In the genomic region with DNA sequence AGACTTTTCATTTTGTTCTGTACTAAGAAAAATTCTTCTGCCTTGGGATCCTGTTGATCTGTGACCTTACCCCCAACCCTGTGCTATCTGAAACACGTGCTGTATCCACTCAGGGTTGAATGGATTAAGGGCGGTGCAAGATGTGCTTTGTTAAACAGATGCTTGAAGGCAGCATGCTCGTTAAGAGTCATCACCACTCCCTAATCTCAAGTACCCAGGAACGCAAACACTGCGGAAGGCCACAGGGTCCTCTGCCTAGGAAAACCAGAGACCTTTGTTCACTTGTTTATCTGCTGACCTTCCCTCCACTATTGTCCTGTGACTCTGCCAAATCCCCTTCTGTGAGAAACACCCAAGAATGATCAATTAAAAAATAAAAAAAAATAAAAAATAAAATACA, we compare ENCODE assay signal across 14 cellular contexts. TPM values are rescaled to one million over a fixed set of nuclear protein-coding genes. Genes with fewer than 3 reads are reported as not detected.
DNase-seq lines count a peak whose midpoint lies in the region; ATAC-seq, FAIRE-seq and TF ChIP-seq lines count a peak whose summit lies in the region.
"Not testable (repeated sequence)": the region's sequence is repeated elsewhere in the genome, so short reads cannot be mapped to it uniquely, and the experiment has no call there.
"Had no signal": no experiment of that assay in that cellular context is flagged by ENCODE, and none has a peak within 500 bp of the region (broad histone marks: within the 10 kb centered on the region; RNA-seq: fewer than 3 reads in every experiment).

No MANE protein-coding gene starts in this region.

- in situ Hi-C loops in K562 (cut with MboI) = not testable (repeated sequence)

- not testable (repeated sequence) for H3K4me1 ChIP-seq in K562 (replicated peaks in 1 of 2; ENCODE audit: control insufficient read depth in 2 of 2, insufficient read depth in 2 of 2, low read length in 2 of 2)

- H3K79me2 ChIP-seq in K562 (ENCODE audit: control insufficient read depth, insufficient read depth, low read length) = not testable (repeated sequence)

- not testable (repeated sequence) for TF ChIP-seq POLR2A in K562 (conservative IDR thresholded peaks at IDR 0.05)

- WGBS in K562 (ENCODE audit: insufficient coverage, low coverage, missing lambda C conversion rate) = 0% methylated on average over 3 of the region's 5 CpGs

- H3K9me1 ChIP-seq in K562 (ENCODE audit: control insufficient read depth, insufficient read depth, low read length) = not testable (repeated sequence)

- H3K4me2 ChIP-seq in K562 (ENCODE audit: insufficient read depth, low read length) = not testable (repeated sequence)

- ATAC-seq in K562 = not testable (repeated sequence)

- TF ChIP-seq EP300 in K562 (IDR thresholded peaks at IDR 0.05; ENCODE audit: low read length) = not testable (repeated sequence)

- not testable (repeated sequence) for H3K9ac ChIP-seq in K562 (ENCODE audit: insufficient read depth in 1 of 2, low read depth in 2 of 2, low read length in 2 of 2)

- H3K27ac ChIP-seq in K562 (ENCODE audit: extremely low read depth, low read depth, low read length) = not testable (repeated sequence)

- H3K27me3 ChIP-seq in K562 (ENCODE audit: control insufficient read depth in 2 of 2, insufficient read depth in 2 of 2, low read length in 2 of 2) = not testable (repeated sequence)

- peak; percentile 8 for DNase-seq in COLO668 (lab: John Stamatoyannopoulos, UW; ENCODE audit: unreplicated experiment)
- peak; percentile 2 for DNase-seq in DMS79 (lab: John Stamatoyannopoulos, UW)
- DNase-seq in NCI-H1417 (lab: John Stamatoyannopoulos, UW) = peak in 2 of 3 experiments; percentile 5
- peak; percentile 50 for DNase-seq in NCI-H524 treated with DMSO at 0.1 percent for 48 hours (lab: John Stamatoyannopoulos, UW)
- DNase-seq in NCI-H82 treated with DMSO at 0.1 percent for 48 hours (lab: John Stamatoyannopoulos, UW; ENCODE audit: unreplicated experiment) = peak; percentile 45
- DNase-seq in K562 (ENCODE audit: extremely low read depth in 1 of 4, low spot score in 3 of 4) = peak in 1 of 4 experiments; percentile 30

- not testable (repeated sequence) for TF ChIP-seq CTCF in K562 (IDR thresholded peaks at IDR 0.05 in 2 of 3, conservative IDR thresholded peaks at IDR 0.05 in 1 of 3; ENCODE audit: insufficient read depth in 2 of 3, low read depth in 1 of 3, low read length in 3 of 3)

- BruUV-seq in K562 (replicated peaks; lab: Mats Ljungman, UMichigan) = not testable (repeated sequence)

- H2AFZ ChIP-seq in K562 (ENCODE audit: low read depth, low read length) = not testable (repeated sequence)

- not testable (repeated sequence) for H3K4me3 ChIP-seq in K562

- H4K20me1 ChIP-seq in K562 (replicated peaks; ENCODE audit: control insufficient read depth, insufficient read depth, low read length) = not testable (repeated sequence)

- not testable (repeated sequence) for TF ChIP-seq RAD21 in K562 (CRISPR knock-in tag; conservative IDR thresholded peaks at IDR 0.05 in 1 of 2, IDR thresholded peaks at IDR 0.05 in 1 of 2)

- not testable (repeated sequence) for H3K9me3 ChIP-seq in K562 (replicated peaks; ENCODE audit: control insufficient read depth, insufficient read depth, low read depth, low read length)

- not testable (repeated sequence) for H3K36me3 ChIP-seq in K562 (ENCODE audit: control insufficient read depth, insufficient read depth, low read length)

- FAIRE-seq in K562 (lab: Jason Lieb, UNC) = not testable (repeated sequence)

- POLR2A ChIA-PET in K562 (lab: Yijun Ruan, JAX) = interaction anchor here (1.2 kb wide), 1 partner anchor 13 kb away, joined by 3 read pairs; the partner anchor contains the start of gene CCDC124

- CTCF ChIA-PET in K562 (lab: Yijun Ruan, JAX; ENCODE audit: low intra/inter-chr PET ratio) = not testable (repeated sequence)

- intact Hi-C loops in K562 (cut with micrococcal nuclease) = not testable (repeated sequence)

TF ChIP-seq in K562, 482 proteins besides CTCF, POLR2A, EP300 and RAD21 (continues in another document):
- TF ChIP-seq TRIM24 (IDR thresholded peaks at IDR 0.05) (0 out of 4 replicates have a peak, but pooled peaks of 1 of the 2 experiments have one; percentile 29), CBFA2T3 (IDR thresholded peaks at IDR 0.05) (peak; percentile 78), ARID1B (IDR thresholded peaks at IDR 0.05) (peak; percentile 29; the same call in 1 of the 2 replicates), TCF3 (CRISPR knock-in tag; IDR thresholded peaks at IDR 0.05) (peak; percentile 21; the same call in 1 of the 2 replicates)

RNA-seq across cellular contexts. Expression of gene CCDC124, which starts 13.7 kb away (rescaled TPM):
- total RNA-seq in K562 (2011; cell fraction: chromatin; rRNA removed; ENCODE audit: low replicate concordance) = 16.5 and 44.8 TPM in 2 replicates
- 48.6 and 53.7 TPM in 2 replicates for total RNA-seq in K562 (2011; cell fraction: nucleolus; rRNA removed)
- 28.2 and 35.4 TPM in 2 replicates for total RNA-seq in K562 (2011; cell fraction: nucleoplasm; rRNA removed)
- total RNA-seq in K562 (2014; rRNA removed) (150 and 197 TPM in 2 replicates), K562 (2014; rRNA removed; fragmentation: Illumina TruSeq; extraction: Trizol) (4.1 and 5.8 TPM in 2 replicates), K562 (2015; rRNA removed; fragmentation: Illumina TruSeq; extraction: Trizol) (38.5 and 40.5 TPM in 2 replicates), K562 (2021) (145 and 149 TPM in 2 replicates)
- polyA plus RNA-seq in K562 (2011; rRNA removed) (38.0 and 40.1 TPM in 2 replicates), K562 (2014; fragmentation: Illumina TruSeq; extraction: Trizol) (28.1 and 97.0 TPM in 2 replicates), K562 (2014; fragmentation: Nextera tagmentation; extraction: Ambion mirVana) (10 to 100 TPM in 1 of 2 experiments, 1 to 10 TPM in 1; 6.6 to 19.4 TPM), K562 (2014; rRNA removed) (213 and 234 TPM in 2 replicates)
- 63.8 and 189 TPM in 2 replicates for polyA plus RNA-seq in K562 (2011; cell fraction: cytosol; rRNA removed)
- polyA plus RNA-seq in K562 (2011; cell fraction: nucleus; rRNA removed) = 31.4 and 62.8 TPM in 2 replicates
- 66.3 and 130 TPM in 2 replicates for polyA plus RNA-seq in K562 (2012)
- 7.0 and 9.2 TPM in 2 replicates for polyA minus RNA-seq in K562 (2011; rRNA and poly(A)+ RNA removed)
- 24.4 and 37.9 TPM in 2 replicates for polyA minus RNA-seq in K562 (2011; cell fraction: cytosol; rRNA and poly(A)+ RNA removed)
- 10.2 and 13.8 TPM in 2 replicates for polyA minus RNA-seq in K562 (2011; cell fraction: nucleus; rRNA and poly(A)+ RNA removed)

RNA-seq across cellular contexts. Expression of gene SLC5A5, which starts 47.4 kb away (rescaled TPM):
- total RNA-seq in K562 (2011; cell fraction: chromatin; rRNA removed; ENCODE audit: low replicate concordance) = 0.21 and 0.37 TPM in 2 replicates
- 0.39 and 0.50 TPM in 2 replicates for total RNA-seq in K562 (2011; cell fraction: nucleolus; rRNA removed)
- 0.29 and 0.38 TPM in 2 replicates for total RNA-seq in K562 (2011; cell fraction: nucleoplasm; rRNA removed)
- total RNA-seq in K562 (2014; rRNA removed) = 0.33 and 0.73 TPM in 2 replicates
- total RNA-seq in K562 (2014; rRNA removed; fragmentation: Illumina TruSeq; extraction: Trizol) = 0.13 and 0.18 TPM in 2 replicates
- total RNA-seq in K562 (2015; rRNA removed; fragmentation: Illumina TruSeq; extraction: Trizol) = 0.11 and 0.29 TPM in 2 replicates
- total RNA-seq in K562 (2021) = 0.25 and 0.29 TPM in 2 replicates
- 0.05 and 0.20 TPM in 2 replicates for polyA plus RNA-seq in K562 (2011; rRNA removed)
- 0.15 and 0.60 TPM in 2 replicates for polyA plus RNA-seq in K562 (2011; cell fraction: cytosol; rRNA removed)
- polyA plus RNA-seq in K562 (2011; cell fraction: nucleus; rRNA removed) = 0.08 and 0.18 TPM in 2 replicates
- polyA plus RNA-seq in K562 (2012) = 0.13 TPM in 1 of 2 replicates, not detected in the other
- polyA plus RNA-seq in K562 (2014; fragmentation: Illumina TruSeq; extraction: Trizol) = 0.21 and 0.29 TPM in 2 replicates
- under 1 TPM; 0.10 to 0.23 TPM for polyA plus RNA-seq in K562 (2014; fragmentation: Nextera tagmentation; extraction: Ambion mirVana)
- 0.09 and 0.38 TPM in 2 replicates for polyA plus RNA-seq in K562 (2014; rRNA removed)
- 0.15 and 0.32 TPM in 2 replicates for polyA minus RNA-seq in K562 (2011; rRNA and poly(A)+ RNA removed)
- polyA minus RNA-seq in K562 (2011; cell fraction: cytosol; rRNA and poly(A)+ RNA removed) = 0.86 TPM in 1 of 2 replicates, not detected in the other
- 0.13 TPM in 1 of 2 replicates, not detected in the other for polyA minus RNA-seq in K562 (2011; cell fraction: nucleus; rRNA and poly(A)+ RNA removed)
- total RNA-seq: Calu3, Daoy, H4, HFFc6 had no signal
- polyA plus RNA-seq: AG04450 had no signal

RNA-seq across cellular contexts. Expression of gene KCNN1, which starts 47.8 kb away (rescaled TPM):
- total RNA-seq in K562 (2011; cell fraction: chromatin; rRNA removed; ENCODE audit: low replicate concordance) = 1.2 and 3.6 TPM in 2 replicates
- 2.8 TPM in 2 replicates for total RNA-seq in K562 (2011; cell fraction: nucleolus; rRNA removed)
- 1.5 and 2.7 TPM in 2 replicates for total RNA-seq in K562 (2011; cell fraction: nucleoplasm; rRNA removed)
- total RNA-seq in K562 (2014; rRNA removed) (1.4 and 5.2 TPM in 2 replicates), K562 (2014; rRNA removed; fragmentation: Illumina TruSeq; extraction: Trizol) (0.22 and 0.33 TPM in 2 replicates), K562 (2015; rRNA removed; fragmentation: Illumina TruSeq; extraction: Trizol) (0.72 and 0.98 TPM in 2 replicates), K562 (2021) (4.7 and 6.2 TPM in 2 replicates)
- polyA plus RNA-seq in K562 (2011; rRNA removed) (1.4 and 2.9 TPM in 2 replicates), K562 (2014; fragmentation: Illumina TruSeq; extraction: Trizol) (0.25 and 1.1 TPM in 2 replicates), K562 (2014; fragmentation: Nextera tagmentation; extraction: Ambion mirVana) (under 1 TPM; 0.01 to 0.04 TPM), K562 (2014; rRNA removed) (1.3 and 3.2 TPM in 2 replicates)
- polyA plus RNA-seq in K562 (2011; cell fraction: cytosol; rRNA removed) = 4.5 and 7.9 TPM in 2 replicates
- polyA plus RNA-seq in K562 (2011; cell fraction: nucleus; rRNA removed) = 2.2 and 3.5 TPM in 2 replicates
- polyA plus RNA-seq in K562 (2012) = 2.7 and 5.0 TPM in 2 replicates
- polyA minus RNA-seq in K562 (2011; rRNA and poly(A)+ RNA removed) = 1.2 and 1.5 TPM in 2 replicates
- 3.6 and 4.8 TPM in 2 replicates for polyA minus RNA-seq in K562 (2011; cell fraction: cytosol; rRNA and poly(A)+ RNA removed)
- polyA minus RNA-seq in K562 (2011; cell fraction: nucleus; rRNA and poly(A)+ RNA removed) = 2.2 and 2.4 TPM in 2 replicates
- total RNA-seq: B cell; Calu3; CD4-positive, CD25-positive, alpha-beta regulatory T cell; CD8-positive, alpha-beta T cell; HFFc6 had no signal
- polyA plus RNA-seq: CD4-positive, CD25-positive, alpha-beta regulatory T cell had no signal

RNA-seq across cellular contexts. Expression of gene RPL18A, which starts 59.4 kb away (rescaled TPM):
- total RNA-seq in K562 (2011; cell fraction: chromatin; rRNA removed; ENCODE audit: low replicate concordance) = 168 and 439 TPM in 2 replicates
- 698 and 878 TPM in 2 replicates for total RNA-seq in K562 (2011; cell fraction: nucleolus; rRNA removed)
- 586 and 897 TPM in 2 replicates for total RNA-seq in K562 (2011; cell fraction: nucleoplasm; rRNA removed)
- total RNA-seq in K562 (2014; rRNA removed) = 2,735 and 3,133 TPM in 2 replicates
- 557 and 626 TPM in 2 replicates for total RNA-seq in K562 (2014; rRNA removed; fragmentation: Illumina TruSeq; extraction: Trizol)
- total RNA-seq in K562 (2015; rRNA removed; fragmentation: Illumina TruSeq; extraction: Trizol) = 1,801 and 1,895 TPM in 2 replicates
- total RNA-seq in K562 (2021) = 2,882 and 3,018 TPM in 2 replicates
- polyA plus RNA-seq in K562 (2011; rRNA removed) = 881 and 1,270 TPM in 2 replicates
- 2,242 and 3,536 TPM in 2 replicates for polyA plus RNA-seq in K562 (2011; cell fraction: cytosol; rRNA removed)
- 920 and 1,021 TPM in 2 replicates for polyA plus RNA-seq in K562 (2011; cell fraction: nucleus; rRNA removed)
- polyA plus RNA-seq in K562 (2012) = 3,311 and 3,882 TPM in 2 replicates
- polyA plus RNA-seq in K562 (2014; fragmentation: Illumina TruSeq; extraction: Trizol) = 1,947 and 3,139 TPM in 2 replicates
- 1,000 to 10,000 TPM; 1,130 to 1,273 TPM for polyA plus RNA-seq in K562 (2014; fragmentation: Nextera tagmentation; extraction: Ambion mirVana)
- 2,069 and 2,216 TPM in 2 replicates for polyA plus RNA-seq in K562 (2014; rRNA removed)
- 348 and 383 TPM in 2 replicates for polyA minus RNA-seq in K562 (2011; rRNA and poly(A)+ RNA removed)
- 1,225 and 1,878 TPM in 2 replicates for polyA minus RNA-seq in K562 (2011; cell fraction: cytosol; rRNA and poly(A)+ RNA removed)
- 303 and 429 TPM in 2 replicates for polyA minus RNA-seq in K562 (2011; cell fraction: nucleus; rRNA and poly(A)+ RNA removed)
